ENCODE assay signal across 15 cellular contexts in the genomic region with DNA sequence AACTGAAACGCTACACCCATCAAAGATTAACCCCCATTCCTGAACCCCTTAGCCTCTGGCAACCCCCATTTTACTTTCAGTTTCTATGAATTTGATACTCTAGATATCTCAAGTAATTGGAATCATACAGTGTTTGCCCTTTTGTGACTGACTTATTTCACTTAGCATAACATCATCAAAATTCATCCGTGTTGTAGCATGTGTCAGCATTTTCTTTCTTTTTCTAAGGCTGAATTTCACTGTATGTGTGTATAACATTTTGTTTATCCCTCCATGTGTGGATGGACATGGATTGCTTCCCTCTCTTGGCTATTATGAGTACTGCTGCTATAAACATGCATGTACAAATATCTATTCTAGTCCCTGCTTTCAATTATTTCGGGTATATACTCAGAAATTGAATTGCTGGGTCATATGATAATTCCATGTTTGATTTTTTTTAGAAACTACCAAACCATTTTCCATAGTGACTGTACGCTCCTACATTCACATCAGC.
DNase-seq lines count a peak whose midpoint lies in the region; ATAC-seq and TF ChIP-seq lines count a peak whose summit lies in the region.
"Had no signal": no experiment of that assay in that cellular context is flagged by ENCODE, and none has a peak within 500 bp of the region (broad histone marks: within the 10 kb centered on the region; RNA-seq: fewer than 3 reads in every experiment).

No MANE protein-coding gene starts in this region.

- H3K36me3 ChIP-seq in A673 (ENCODE audit: insufficient read depth, low read length, poor library complexity, severe bottlenecking): no peaks in the 10 kb centered on the region
- no peaks in the 10 kb centered on the region for H3K36me3 ChIP-seq in HEK293 (ENCODE audit: control insufficient read depth in 2 of 2, insufficient read depth in 1 of 2, low read length in 2 of 2)
- H3K36me3 ChIP-seq in adipocyte (ENCODE audit: control insufficient read depth, insufficient read depth, low read length, severe bottlenecking): no peaks in the 10 kb centered on the region
- H3K36me3 ChIP-seq: ovary had no signal

- DNase-seq in A673 (ENCODE audit: low spot score): no peak
- peak; percentile 32 for DNase-seq in adipocyte (ENCODE audit: low read depth)
- DNase-seq in iris pigment epithelial cell (ENCODE audit: low read depth): peak; percentile 15
- no peak for DNase-seq in 8988T
- no peak for DNase-seq in GM03348 (ENCODE audit: low spot score)
- no peak for DNase-seq in anterior cingulate cortex (lab: John Stamatoyannopoulos, UW)
- DNase-seq: activated CD8-positive, alpha-beta memory T cell treated with anti-CD3 and anti-CD28 coated beads, Interleukin-2, amount 50 U/mL, for 4 hours; central memory CD4-positive, alpha-beta T cell; mesendoderm; NCI-H2029; ovary had no signal

- H3K27me3 ChIP-seq in A673 (replicated peaks; ENCODE audit: insufficient read depth, low read depth, low read length, poor library complexity) (peaks cover 13% of the 10 kb centered on the region), adipocyte (replicated peaks; ENCODE audit: control insufficient read depth, insufficient read depth, low read length) (peaks cover 3% of the 10 kb centered on the region)
- H3K27me3 ChIP-seq: ovary had no signal

- CTCF ChIA-PET in A673 (lab: Charles Lee) (no interaction called here), HEK293 (lab: Yijun Ruan, JAX) (interaction anchor here (0.9 to 1.4 kb wide), 3 partner anchors 15 to 66 kb away, joined by 4 to 8 read pairs (median 8); no protein-coding TSS in a partner anchor)

- POLR2A ChIA-PET in A673 (lab: Charles Lee; ENCODE audit: low non-redundant PET): no interaction called here
- POLR2A ChIA-PET in HEK293 (lab: Yijun Ruan, JAX): no interaction called here

- no peak overlapping the region for H3K9ac ChIP-seq in adipocyte (ENCODE audit: low read length)
- H3K9ac ChIP-seq: KMS-11 had no signal

- no peak for ATAC-seq in GM21515 (IDR thresholded peaks at IDR 0.05; ENCODE audit: unreplicated experiment)

- no peak overlapping the region for H3K4me3 ChIP-seq in A673 (ENCODE audit: low read depth, low read length, poor library complexity, severe bottlenecking)
- H3K4me3 ChIP-seq in HEK293 (ENCODE audit: low read depth, low read length): no peak overlapping the region
- H3K4me3 ChIP-seq in adipocyte (ENCODE audit: low read length): peak overlapping the region; percentile 10
- H3K4me3 ChIP-seq: ovary had no signal

- BruUV-seq in A673 (replicated peaks; lab: Mats Ljungman, UMichigan): no TSS peak

- TF ChIP-seq CTCF in A673 (conservative IDR thresholded peaks at IDR 0.05; ENCODE audit: low read depth, low read length) (peak; percentile 38; the same call in 1 of the 2 replicates), HEK293 (tag by site-specific recombination; IDR thresholded peaks at IDR 0.05) (no peak)

- H3K27ac ChIP-seq in A673 (ENCODE audit: low read depth, low read length, poor library complexity, severe bottlenecking) (no peak overlapping the region), HEK293 (ENCODE audit: extremely low read depth, low read depth, low read length) (no peak overlapping the region)
- H3K27ac ChIP-seq: epithelial cell of prostate, KMS-11, ovary had no signal

- H3K4me1 ChIP-seq in A673 (ENCODE audit: insufficient read depth, low read length, poor library complexity, severe bottlenecking): no peaks in the 10 kb centered on the region
- H3K4me1 ChIP-seq in HEK293 (ENCODE audit: control insufficient read depth, insufficient read depth, low read length): no peaks in the 10 kb centered on the region
- H3K4me1 ChIP-seq in adipocyte (ENCODE audit: control insufficient read depth, insufficient read depth, low read length): peaks cover 12% of the 10 kb centered on the region

- intact Hi-C loops in A673 (cut with micrococcal nuclease; ENCODE audit: unreplicated experiment): no loop called here

- H3K9me3 ChIP-seq in A673 (ENCODE audit: low read depth, low read length, poor library complexity, severe bottlenecking) (no peaks in the 10 kb centered on the region), HEK293 (ENCODE audit: control insufficient read depth, insufficient read depth, low read depth, low read length) (no peaks in the 10 kb centered on the region; the same call in 1 of the 2 replicates), adipocyte (ENCODE audit: control insufficient read depth, low read length) (no peaks in the 10 kb centered on the region)
- H3K9me3 ChIP-seq: ovary had no signal

TF ChIP-seq in HEK293, 187 proteins besides CTCF, POLR2A, EP300 and RAD21:
- TF ChIP-seq ZNF350 (tag by site-specific recombination; IDR thresholded peaks at IDR 0.05): 0 out of 2 replicates have a peak, but pooled peaks have one; percentile 35
- TF ChIP-seq, protein P1, sequence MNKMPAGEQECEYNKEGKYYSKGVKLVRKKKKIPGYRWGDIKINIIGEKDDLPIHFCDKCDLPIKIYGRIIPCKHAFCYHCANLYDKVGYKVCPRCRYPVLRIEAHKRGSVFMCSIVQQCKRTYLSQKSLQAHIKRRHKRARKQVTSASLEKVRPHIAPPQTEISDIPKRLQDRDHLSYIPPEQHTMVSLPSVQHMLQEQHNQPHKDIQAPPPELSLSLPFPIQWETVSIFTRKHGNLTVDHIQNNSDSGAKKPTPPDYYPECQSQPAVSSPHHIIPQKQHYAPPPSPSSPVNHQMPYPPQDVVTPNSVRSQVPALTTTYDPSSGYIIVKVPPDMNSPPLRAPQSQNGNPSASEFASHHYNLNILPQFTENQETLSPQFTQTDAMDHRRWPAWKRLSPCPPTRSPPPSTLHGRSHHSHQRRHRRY (tag by site-specific recombination; IDR thresholded peaks at IDR 0.05): no peak
- no peak for TF ChIP-seq ZNF785 (tag by site-specific recombination; IDR thresholded peaks at IDR 0.05)
- TF ChIP-seq ZNF184 (tag by site-specific recombination; IDR thresholded peaks at IDR 0.05): no peak

Comparison
In these comparisons a context has a peak if more than half of its experiments do, and no peak if none do; other contexts are left out.
1. DNase-seq: peak in adipocyte (single experiment) and iris pigment epithelial cell (single experiment); none in A673 (single experiment), 8988T (single experiment), GM03348 (single experiment) and anterior cingulate cortex (0 of 58).